In the genomic region with DNA sequence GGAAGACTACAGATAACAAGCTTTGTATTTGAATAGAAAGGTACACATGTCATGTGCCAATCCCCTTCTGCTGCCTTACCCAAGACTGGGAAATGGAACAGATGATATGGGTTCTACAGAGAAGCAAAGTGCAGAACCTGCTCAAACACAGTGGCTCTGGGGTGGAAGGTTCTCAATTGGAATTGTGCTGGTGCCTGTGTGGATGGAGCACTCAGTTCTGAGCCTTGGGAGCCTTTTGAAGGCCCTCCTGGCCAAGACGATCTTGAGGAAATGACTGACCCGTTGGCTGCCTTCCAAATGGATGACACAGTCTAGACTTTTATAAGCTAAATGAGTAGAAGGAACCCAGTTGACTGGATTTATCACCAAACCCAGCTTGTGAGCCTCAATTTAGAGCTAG, we compare ENCODE assay signal across 14 cellular contexts. TPM values are rescaled to one million over a fixed set of nuclear protein-coding genes. Genes with fewer than 3 reads are reported as not detected.
DNase-seq lines count a peak whose midpoint lies in the region; ATAC-seq and TF ChIP-seq lines count a peak whose summit lies in the region.
"Had no signal": no experiment of that assay in that cellular context is flagged by ENCODE, and none has a peak within 500 bp of the region (broad histone marks: within the 10 kb centered on the region; RNA-seq: fewer than 3 reads in every experiment).

No MANE protein-coding gene starts in this region.

- peaks cover 2% of the 10 kb centered on the region for H3K36me3 ChIP-seq in mammary epithelial cell (ENCODE audit: insufficient read depth, low read length)
- no peaks in the 10 kb centered on the region for H3K36me3 ChIP-seq in PC-9 (ENCODE audit: low read depth)
- H3K36me3 ChIP-seq in psoas muscle (ENCODE audit: insufficient read depth in 1 of 2, low read depth in 1 of 2) = no peaks in the 10 kb centered on the region

- H3K27me3 ChIP-seq in mammary epithelial cell (ENCODE audit: insufficient read depth, low read length) (no peaks in the 10 kb centered on the region), PC-9 (ENCODE audit: insufficient read depth, low read depth) (no peaks in the 10 kb centered on the region), psoas muscle (ENCODE audit: insufficient read depth in 3 of 3, low read length in 2 of 3) (no peaks in the 10 kb centered on the region)

- DNase-seq in Daoy (ENCODE audit: low read depth) (peak; percentile 82), LNCaP clone FGC (ENCODE audit: low read depth) (peak; percentile 34), mammary epithelial cell (peak; percentile 70), left colon (peak in 1 of 2 donors; percentile 64), PC-9 (no peak), psoas muscle (no peak)
- DNase-seq: activated CD4-positive, CD25-positive, alpha-beta regulatory T cell treated with anti-CD3 and anti-CD28 coated beads, Interleukin-2, amount 50 U/mL, for 72 hours; activated T-cell treated with anti-CD3 and anti-CD28 coated beads, Interleukin-2, amount 50 U/mL, for 4 hours; amygdala; CD4-positive, alpha-beta T cell; head of caudate nucleus; NCI-H1436 had no signal

- H2AFZ ChIP-seq in mammary epithelial cell (ENCODE audit: low read depth, low read length) = no peak overlapping the region
- no peak overlapping the region for H2AFZ ChIP-seq in PC-9

- POLR2A ChIA-PET in PC-9 (lab: Charles Lee; ENCODE audit: unreplicated experiment) = no interaction called here

- H3F3A ChIP-seq in PC-9 (ENCODE audit: insufficient read depth, low read depth) = no peaks in the 10 kb centered on the region

- H3K9ac ChIP-seq in mammary epithelial cell (ENCODE audit: insufficient read depth, low read length) = no peak overlapping the region

- peaks cover 8% of the 10 kb centered on the region for H3K4me1 ChIP-seq in mammary epithelial cell (ENCODE audit: insufficient read depth, low read length)
- 0 out of 2 replicates have a peak, but pooled peaks cover 11% of the 10 kb centered on the region for H3K4me1 ChIP-seq in PC-9 (replicated peaks; ENCODE audit: insufficient read depth)
- H3K4me1 ChIP-seq in psoas muscle = peaks cover 10% of the 10 kb centered on the region

- CTCF ChIA-PET in mammary epithelial cell (lab: Charles Lee; ENCODE audit: low non-redundant PET) (no interaction called here), PC-9 (lab: Charles Lee) (interaction anchor here (0.6 kb wide), 1 partner anchor 388 kb away, joined by 8 read pairs; no protein-coding TSS in a partner anchor)

- peak; percentile 65 for ATAC-seq in left colon
- ATAC-seq in GM21515 (IDR thresholded peaks at IDR 0.05; ENCODE audit: unreplicated experiment) = no peak
- ATAC-seq in psoas muscle = no peak
- ATAC-seq: activated T-cell treated with anti-CD3 and anti-CD28 coated beads, Interleukin-2, amount 50 U/mL, for 4 hours had no signal

- H3K79me2 ChIP-seq in mammary epithelial cell (ENCODE audit: insufficient read depth, low read length) (no peaks in the 10 kb centered on the region), PC-9 (ENCODE audit: low read depth) (no peaks in the 10 kb centered on the region)

- BruUV-seq in mammary epithelial cell (replicated peaks; lab: Mats Ljungman, UMichigan) (no TSS peak), PC-9 (replicated peaks; lab: Mats Ljungman, UMichigan) (no TSS peak)

- H3K4me3 ChIP-seq in LNCaP clone FGC (ENCODE audit: low read depth, low read length) = no peak overlapping the region
- H3K4me3 ChIP-seq in mammary epithelial cell (replicated peaks in 1 of 3; ENCODE audit: insufficient read depth in 1 of 3, low read depth in 2 of 3, low read length in 3 of 3) = no peak overlapping the region
- H3K4me3 ChIP-seq in PC-9 = no peak overlapping the region
- H3K4me3 ChIP-seq in psoas muscle = no peak overlapping the region

- WGBS in mammary epithelial cell (ENCODE audit: low coverage, missing lambda C conversion rate) = 42% methylated on average over 2 of the region's 2 CpGs
- WGBS in psoas muscle, 3 donors = 10 to 28% (median 28%) methylated on average over 2 of the region's 2 CpGs

- in situ Hi-C loops in mammary epithelial cell (cut with MboI; ENCODE audit: low sequenced_read_pairs in 2 of 2) = no loop called here

- TF ChIP-seq CTCF in LNCaP clone FGC (IDR thresholded peaks at IDR 0.05; ENCODE audit: control insufficient read depth, extremely low read depth, insufficient read depth) = no peak
- TF ChIP-seq CTCF in mammary epithelial cell (conservative IDR thresholded peaks at IDR 0.05 in 1 of 2, IDR thresholded peaks at IDR 0.05 in 1 of 2; ENCODE audit: extremely low read depth in 1 of 2, insufficient read depth in 1 of 2, low read depth in 1 of 2, low read length in 2 of 2) = no peak
- TF ChIP-seq CTCF in PC-9 (conservative IDR thresholded peaks at IDR 0.05) = no peak
- TF ChIP-seq CTCF in psoas muscle (IDR thresholded peaks at IDR 0.05) = no peak

- dilution Hi-C loops in mammary epithelial cell (cut with HindIII; ENCODE audit: low sequenced_read_pairs) = no loop called here

- H3K9me2 ChIP-seq in PC-9 (ENCODE audit: insufficient read depth) = no peaks in the 10 kb centered on the region

- H3K27ac ChIP-seq in mammary epithelial cell (ENCODE audit: insufficient read depth, low read depth, low read length) = no peak overlapping the region
- H3K27ac ChIP-seq in PC-9 = no peak overlapping the region
- no peak overlapping the region for H3K27ac ChIP-seq in psoas muscle

- peak overlapping the region; percentile 26 for H3K4me2 ChIP-seq in mammary epithelial cell (ENCODE audit: insufficient read depth, low read depth, low read length)
- no peak overlapping the region for H3K4me2 ChIP-seq in PC-9

- H3K9me3 ChIP-seq in mammary epithelial cell (replicated peaks; ENCODE audit: insufficient read depth, low read length) (no peaks in the 10 kb centered on the region), PC-9 (ENCODE audit: insufficient read depth, low read depth) (no peaks in the 10 kb centered on the region), psoas muscle (no peaks in the 10 kb centered on the region)

- no peaks in the 10 kb centered on the region for H4K20me1 ChIP-seq in mammary epithelial cell (ENCODE audit: insufficient read depth, low read length)
- no peaks in the 10 kb centered on the region for H4K20me1 ChIP-seq in PC-9 (ENCODE audit: insufficient read depth)

- intact Hi-C loops in mammary epithelial cell (cut with micrococcal nuclease) (no loop called here), left colon (cut with DNase I, micrococcal nuclease) (no loop called here), PC-9 (cut with micrococcal nuclease; ENCODE audit: unreplicated experiment) (no loop called here), psoas muscle (cut with DNase I) (no loop called here)

RNA-seq across cellular contexts. Expression of gene PRSS3, which starts 4.2 kb away (rescaled TPM):
- total RNA-seq in Daoy (2014; rRNA removed; shearing (Covaris generic)) = 13.5 and 15.2 TPM in 2 replicates
- total RNA-seq in mammary epithelial cell (10 to 100 TPM in 1 of 2 donors, 1 to 10 TPM in 1; 1.0 to 27.6 TPM), left colon (100 to 1,000 TPM; 244 to 310 TPM), PC-9 (2021) (1.0 and 1.6 TPM in 2 replicates), psoas muscle (under 1 TPM in 1 of 4 donors, not detected in 3; 0.30 TPM)
- polyA plus RNA-seq in mammary epithelial cell (50.8 TPM), psoas muscle (under 1 TPM in 1 of 3 donors, not detected in 2; 0.05 TPM)
- 81.6 TPM for polyA minus RNA-seq in mammary epithelial cell
- total RNA-seq: CD4-positive, alpha-beta T cell had no signal
- polyA plus RNA-seq: neural cell had no signal

RNA-seq across cellular contexts. Expression of gene UBE2R2, which starts 25.8 kb away (rescaled TPM):
- total RNA-seq in Daoy (2014; rRNA removed; shearing (Covaris generic)) = 15.1 and 16.1 TPM in 2 replicates
- 10 to 100 TPM; 14.8 to 38.0 TPM for total RNA-seq in mammary epithelial cell
- polyA plus RNA-seq in mammary epithelial cell = 20.3 TPM
- 30.8 TPM for polyA minus RNA-seq in mammary epithelial cell
- 10 to 100 TPM; 34.1 to 40.8 TPM for total RNA-seq in left colon
- 37.5 and 38.9 TPM in 2 replicates for total RNA-seq in PC-9 (2021)
- total RNA-seq in psoas muscle = 10 to 100 TPM; 48.0 to 62.9 (median 52.2) TPM
- polyA plus RNA-seq in psoas muscle = 10 to 100 TPM; 20.3 to 52.3 (median 37.5) TPM

Comparison
In these comparisons a context has a peak if more than half of its experiments do, and no peak if none do; other contexts are left out.
1. DNase-seq: peak in Daoy (single experiment), LNCaP clone FGC (single experiment) and mammary epithelial cell (single experiment); none in PC-9 (0 of 2) and psoas muscle (0 of 2).
2. RNA of gene PRSS3, which starts 4.2 kb away (total RNA-seq): 244 to 310 TPM in left colon; 1.0 to 27.6 TPM in mammary epithelial cell, 13.5 to 15.2 TPM in Daoy, 1.0 to 1.6 TPM in PC-9 and 0.30 TPM in psoas muscle; every median in the first group is over 4 times any median in the second.